Comparison of ENCODE assay signal across 1 cellular context in the genomic region with DNA sequence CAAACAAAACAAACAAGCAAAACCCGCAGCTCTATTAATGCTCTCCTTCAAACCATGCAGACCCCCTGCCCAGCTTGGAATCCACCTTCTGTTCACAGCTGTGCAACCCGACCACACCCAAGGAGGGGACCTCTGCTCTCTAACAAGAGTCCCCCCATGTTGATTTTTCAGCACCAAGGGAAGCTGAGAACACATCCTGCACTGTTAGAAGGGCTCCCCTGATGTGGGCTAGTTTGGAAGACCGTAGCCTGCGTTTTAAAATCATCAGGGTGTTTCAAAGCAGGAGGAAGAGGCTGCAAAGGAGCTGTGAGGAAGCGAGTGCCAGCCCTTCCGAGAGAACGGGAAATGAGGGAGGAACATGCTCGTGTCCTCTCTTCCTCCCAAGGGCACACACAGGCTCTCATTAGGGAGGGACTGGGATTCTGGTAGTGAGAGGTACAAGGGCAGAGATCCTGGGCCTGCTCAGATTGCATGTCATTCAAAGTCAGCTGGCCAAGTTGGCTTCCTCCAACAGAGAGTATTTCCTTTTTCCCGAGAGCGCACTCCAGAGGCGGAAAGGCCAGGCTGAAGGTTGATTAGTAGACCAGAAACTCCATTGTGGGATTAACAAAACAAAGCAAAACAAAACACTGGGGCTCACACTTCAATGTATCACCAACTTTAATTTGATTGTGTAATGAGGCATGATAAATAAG.
TF ChIP-seq lines count a peak whose summit lies in the region.

No MANE protein-coding gene starts in this region.

TF ChIP-seq in H1, 55 proteins besides CTCF, POLR2A, EP300 and RAD21 (continued from another document):
- TF ChIP-seq, protein P1, sequence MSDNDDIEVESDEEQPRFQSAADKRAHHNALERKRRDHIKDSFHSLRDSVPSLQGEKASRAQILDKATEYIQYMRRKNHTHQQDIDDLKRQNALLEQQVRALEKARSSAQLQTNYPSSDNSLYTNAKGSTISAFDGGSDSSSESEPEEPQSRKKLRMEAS (IDR thresholded peaks at IDR 0.05): no peak
